Comparison of ENCODE assay signal across 23 cellular contexts in the genomic region with DNA sequence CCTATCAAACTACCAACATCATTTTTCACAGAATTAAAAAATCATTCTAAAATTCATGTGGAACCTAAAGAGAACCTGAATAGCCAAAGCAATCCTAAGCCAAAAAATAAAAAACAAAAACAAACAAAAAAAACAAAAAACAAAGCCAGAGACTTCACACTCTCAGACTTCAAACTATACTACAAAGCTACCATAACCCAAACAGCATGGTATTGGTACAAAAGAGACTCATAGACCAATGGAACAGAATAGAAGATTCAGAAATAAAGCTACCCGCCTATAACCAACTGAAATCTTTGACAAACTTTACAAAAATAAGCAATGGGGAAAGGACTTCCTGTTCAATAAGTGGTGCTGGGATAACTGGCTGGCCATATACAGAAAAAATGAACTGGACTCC.
A peak's percentile ranks its signal among the peaks of the same experiment; 100 is the strongest.
DNase-seq lines count a peak whose midpoint lies in the region; ATAC-seq and TF ChIP-seq lines count a peak whose summit lies in the region.
"Had no signal": no experiment of that assay in that cellular context is flagged by ENCODE, and none has a peak within 500 bp of the region (broad histone marks: within the 10 kb centered on the region; RNA-seq: fewer than 3 reads in every experiment).

No MANE protein-coding gene starts in this region.

- peaks cover 6% of the 10 kb centered on the region; the same call in 1 of the 2 replicates for H3K4me1 Mint-ChIP-seq in WTC11
- H3K4me1 Mint-ChIP-seq: CD14-positive monocyte; CD4-positive, alpha-beta memory T cell; CD4-positive, CD25-positive, alpha-beta regulatory T cell; CD8-positive, alpha-beta memory T cell had no signal

- CTCF ChIA-PET in HEK293 (lab: Yijun Ruan, JAX) (interaction anchor here (0.7 kb wide), 1 partner anchor 130 kb away, joined by 3 read pairs; no protein-coding TSS in a partner anchor), WTC11 (lab: Charles Lee) (no interaction called here)

- H3K9me3 Mint-ChIP-seq in WTC11, result peaks cover 29% of the 10 kb centered on the region

- H3K27ac Mint-ChIP-seq in WTC11, result no peak overlapping the region
- H3K27ac Mint-ChIP-seq: CD14-positive monocyte; CD4-positive, alpha-beta memory T cell; CD4-positive, CD25-positive, alpha-beta regulatory T cell; CD8-positive, alpha-beta memory T cell had no signal

- no peak for DNase-seq in WTC11 (ENCODE audit: low spot score)
- no peak for DNase-seq in T-helper 9 cell
- no peak for DNase-seq in NK-92 treated with Interleukin-12 subunit alpha and Interleukin-12 subunit beta, amount 100 ng/mL, for 24 hours (lab: John Stamatoyannopoulos, UW)
- no peak for DNase-seq in NCI-H146 (lab: John Stamatoyannopoulos, UW)
- DNase-seq: 8988T; ACHN; BE2C; C1 segment of cervical spinal cord; CD4-positive, alpha-beta memory T cell; CD4-positive, CD25-positive, alpha-beta regulatory T cell; CD8-positive, alpha-beta memory T cell; COR-L47; DMS 273 treated with DMSO at 0.1 percent for 48 hours; DMS153; DMS53; DMS79; DND-41; EL; GDM1 had no signal

- peaks cover 14% of the 10 kb centered on the region for H3K36me3 Mint-ChIP-seq in WTC11
- H3K36me3 Mint-ChIP-seq: CD14-positive monocyte; CD4-positive, alpha-beta memory T cell; CD4-positive, CD25-positive, alpha-beta regulatory T cell; CD8-positive, alpha-beta memory T cell had no signal

- no peak overlapping the region for H3K27ac ChIP-seq in HEK293 (ENCODE audit: extremely low read depth, low read depth, low read length)
- H3K27ac ChIP-seq: BLaER1 had no signal

- no peaks in the 10 kb centered on the region for H3K36me3 ChIP-seq in HEK293 (ENCODE audit: control insufficient read depth in 2 of 2, insufficient read depth in 1 of 2, low read length in 2 of 2)
- H3K36me3 ChIP-seq: BE2C, BLaER1 had no signal

- ATAC-seq in WTC11, result no peak
- ATAC-seq: GM12878 had no signal

- no peak overlapping the region for H3K4me3 ChIP-seq in HEK293 (ENCODE audit: low read depth, low read length)
- H3K4me3 ChIP-seq: BLaER1, GM12878 had no signal

- H3K27me3 Mint-ChIP-seq in WTC11 (ENCODE audit: low read depth), result no peaks in the 10 kb centered on the region
- H3K27me3 Mint-ChIP-seq: CD4-positive, alpha-beta memory T cell; CD4-positive, CD25-positive, alpha-beta regulatory T cell; CD8-positive, alpha-beta memory T cell had no signal

- TF ChIP-seq CTCF in HEK293 (tag by site-specific recombination; IDR thresholded peaks at IDR 0.05) (no peak), WTC11 (IDR thresholded peaks at IDR 0.05) (no peak)

- H3K4me3 Mint-ChIP-seq in WTC11, result no peak overlapping the region
- H3K4me3 Mint-ChIP-seq: CD14-positive monocyte; CD4-positive, alpha-beta memory T cell; CD4-positive, CD25-positive, alpha-beta regulatory T cell; CD8-positive, alpha-beta memory T cell had no signal

- H3K4me1 ChIP-seq in HEK293 (ENCODE audit: control insufficient read depth, insufficient read depth, low read length), result no peaks in the 10 kb centered on the region
- H3K4me1 ChIP-seq: BE2C, BLaER1 had no signal

- POLR2A ChIA-PET in HEK293 (lab: Yijun Ruan, JAX), result no interaction called here
- POLR2A ChIA-PET in WTC11 (lab: Charles Lee), result no interaction called here

- H3K9me3 ChIP-seq in HEK293 (ENCODE audit: control insufficient read depth, insufficient read depth, low read depth, low read length), result no peaks in the 10 kb centered on the region
- H3K9me3 ChIP-seq: BE2C had no signal

TF ChIP-seq in HEK293, 187 proteins besides CTCF, POLR2A, EP300 and RAD21:
- TF ChIP-seq, protein P1, sequence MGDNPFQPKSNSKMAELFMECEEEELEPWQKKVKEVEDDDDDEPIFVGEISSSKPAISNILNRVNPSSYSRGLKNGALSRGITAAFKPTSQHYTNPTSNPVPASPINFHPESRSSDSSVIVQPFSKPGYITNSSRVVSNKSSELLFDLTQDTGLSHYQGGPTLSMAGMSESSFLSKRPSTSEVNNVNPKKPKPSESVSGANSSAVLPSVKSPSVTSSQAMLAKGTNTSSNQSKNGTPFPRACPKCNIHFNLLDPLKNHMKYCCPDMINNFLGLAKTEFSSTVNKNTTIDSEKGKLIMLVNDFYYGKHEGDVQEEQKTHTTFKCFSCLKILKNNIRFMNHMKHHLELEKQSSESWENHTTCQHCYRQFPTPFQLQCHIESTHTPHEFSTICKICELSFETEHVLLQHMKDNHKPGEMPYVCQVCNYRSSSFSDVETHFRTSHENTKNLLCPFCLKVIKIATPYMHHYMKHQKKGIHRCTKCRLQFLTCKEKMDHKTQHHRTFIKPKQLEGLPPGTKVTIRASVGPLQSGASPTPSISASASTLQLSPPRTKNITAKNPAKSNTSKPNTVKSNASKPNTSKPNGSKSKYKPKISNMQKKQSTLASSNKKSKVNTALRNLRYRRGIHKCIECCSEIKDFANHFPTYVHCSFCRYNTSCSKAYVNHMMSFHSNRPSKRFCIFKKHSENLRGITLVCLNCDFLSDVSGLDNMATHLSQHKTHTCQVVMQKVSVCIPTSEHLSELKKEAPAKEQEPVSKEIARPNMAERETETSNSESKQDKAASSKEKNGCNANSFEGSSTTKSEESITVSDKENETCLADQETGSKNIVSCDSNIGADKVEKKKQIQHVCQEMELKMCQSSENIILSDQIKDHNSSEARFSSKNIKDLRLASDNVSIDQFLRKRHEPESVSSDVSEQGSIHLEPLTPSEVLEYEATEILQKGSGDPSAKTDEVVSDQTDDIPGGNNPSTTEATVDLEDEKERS (tag by site-specific recombination; IDR thresholded peaks at IDR 0.05), result peak; percentile 44; the same call in 1 of the 2 replicates
- no peak for TF ChIP-seq ZNF37A (tag by site-specific recombination; IDR thresholded peaks at IDR 0.05)

TF ChIP-seq in WTC11, 78 proteins besides CTCF, POLR2A, EP300 and RAD21:
- TF ChIP-seq GTF2I (CRISPR knock-in tag; conservative IDR thresholded peaks at IDR 0.05) (peak; percentile 66; the same call in 1 of the 2 replicates), ETV6 (CRISPR knock-in tag; IDR thresholded peaks at IDR 0.05) (no peak)
